Comparison of ENCODE assay signal across 13 cellular contexts in the genomic region with DNA sequence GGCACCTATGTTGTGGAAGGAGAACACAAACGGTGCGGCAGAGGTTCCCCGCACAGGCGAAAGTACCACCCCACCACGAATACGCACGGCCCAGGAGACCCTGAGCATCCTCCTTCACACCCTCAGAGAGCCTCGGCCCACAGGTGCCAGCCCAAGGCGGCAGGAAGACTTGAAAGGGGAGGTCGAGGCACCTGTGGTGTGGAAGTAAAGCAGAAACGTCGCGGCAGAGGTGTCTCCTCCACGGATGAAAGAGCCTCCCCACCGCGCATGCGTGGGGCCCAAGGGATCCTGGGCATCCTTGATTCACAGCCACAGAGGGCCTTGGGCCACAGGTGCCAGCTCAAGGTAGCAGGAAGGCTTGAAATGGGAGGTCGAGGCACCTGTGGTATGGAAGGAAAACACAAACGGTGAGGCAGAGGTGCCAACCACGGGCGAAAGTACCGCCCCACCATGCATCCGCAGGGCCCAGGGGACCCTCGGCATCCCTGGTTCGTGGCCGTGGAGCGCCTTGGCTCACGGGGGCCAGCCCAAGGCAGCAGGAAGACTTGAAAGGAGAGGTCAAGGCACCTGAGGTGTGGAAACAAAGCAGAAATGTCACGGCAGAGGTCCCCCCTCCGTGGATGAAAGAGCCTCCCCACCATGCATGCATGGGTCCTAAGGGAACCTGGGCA.
DNase-seq lines count a peak whose midpoint lies in the region; ATAC-seq and TF ChIP-seq lines count a peak whose summit lies in the region.
"Had no signal": no experiment of that assay in that cellular context is flagged by ENCODE, and none has a peak within 500 bp of the region (broad histone marks: within the 10 kb centered on the region; RNA-seq: fewer than 3 reads in every experiment).

No MANE protein-coding gene starts in this region.

- H3K4me3 ChIP-seq in right cardiac atrium (ENCODE audit: low read length): no peak overlapping the region
- H3K4me3 ChIP-seq in PC-3 (ENCODE audit: low read length): no peak overlapping the region
- H3K4me3 ChIP-seq: neural progenitor cell had no signal

- CTCF ChIA-PET in activated CD8-positive, alpha-beta memory T cell treated with anti-CD3 and anti-CD28 coated beads, Interleukin-2, amount 10 ng/mL, durations not matched to agents 7 days and 5 days (lab: Charles Lee): no interaction called here
- CTCF ChIA-PET in PC-3 (lab: Charles Lee): no interaction called here

- no peaks in the 10 kb centered on the region for H3K9me3 ChIP-seq in right cardiac atrium (ENCODE audit: control insufficient read depth, low read length)
- H3K9me3 ChIP-seq in PC-3 (ENCODE audit: low read length): no peaks in the 10 kb centered on the region

- intact Hi-C loops in right cardiac atrium (cut with DNase I) (no loop called here), PC-3 (cut with micrococcal nuclease) (no loop called here)

- no peak overlapping the region for H3K27ac ChIP-seq in right cardiac atrium (ENCODE audit: low read length)
- H3K27ac ChIP-seq in PC-3 (ENCODE audit: low read length): no peak overlapping the region
- H3K27ac ChIP-seq: 22Rv1, neural progenitor cell had no signal

- no peaks in the 10 kb centered on the region for H3K27me3 ChIP-seq in right cardiac atrium (ENCODE audit: control insufficient read depth, insufficient read depth)
- peaks cover 33% of the 10 kb centered on the region for H3K27me3 ChIP-seq in PC-3 (ENCODE audit: low read length)
- H3K27me3 ChIP-seq: neural progenitor cell had no signal

- H3K4me1 ChIP-seq in right cardiac atrium (ENCODE audit: control insufficient read depth, insufficient read depth, low read length) (no peaks in the 10 kb centered on the region), PC-3 (ENCODE audit: insufficient read depth, low read length) (no peaks in the 10 kb centered on the region)
- H3K4me1 ChIP-seq: neural progenitor cell had no signal

- no peak overlapping the region for H3K9ac ChIP-seq in PC-3 (ENCODE audit: low read length)
- H3K9ac ChIP-seq: neural progenitor cell had no signal

- no peaks in the 10 kb centered on the region for H4K20me1 ChIP-seq in PC-3 (ENCODE audit: low read length)

- no peak overlapping the region for H2AFZ ChIP-seq in PC-3 (ENCODE audit: low read length)
- H2AFZ ChIP-seq: neural progenitor cell had no signal

- no peaks in the 10 kb centered on the region for H3K9me2 ChIP-seq in PC-3 (replicated peaks; ENCODE audit: low read length)

- BruUV-seq in PC-3 (replicated peaks; lab: Mats Ljungman, UMichigan): no TSS peak

- no peak for TF ChIP-seq CTCF in PC-3 (conservative IDR thresholded peaks at IDR 0.05; ENCODE audit: low read depth, low read length)

- H3K4me3 Mint-ChIP-seq in activated CD8-positive, alpha-beta memory T cell treated with anti-CD3 and anti-CD28 coated beads, Interleukin-2, amount 10 ng/mL, durations not matched to agents 7 days and 5 days: no peak overlapping the region
- no peak overlapping the region for H3K4me3 Mint-ChIP-seq in stimulated activated naive B cell treated with anti-CD40 and anti-IgM and Interleukin-4, amounts not matched to agents 10 μg/mL and 1 μg/mL and 100 μg/mL, for 72 hours
- H3K4me3 Mint-ChIP-seq: neural progenitor cell had no signal

- ATAC-seq in activated CD8-positive, alpha-beta memory T cell treated with anti-CD3 and anti-CD28 coated beads, Interleukin-2, amount 10 ng/mL, durations not matched to agents 7 days and 5 days: no peak
- ATAC-seq in right cardiac atrium (no peak), PC-3 (no peak), HG02885 (IDR thresholded peaks at IDR 0.05; ENCODE audit: poor library complexity, unreplicated experiment) (no peak), HG02759 (IDR thresholded peaks at IDR 0.05; ENCODE audit: unreplicated experiment) (no peak)
- ATAC-seq in stimulated activated naive B cell treated with anti-CD40 and anti-IgM and Interleukin-4, amounts not matched to agents 10 μg/mL and 1 μg/mL and 100 μg/mL, for 72 hours (replicated peaks): no peak

- H3K27me3 Mint-ChIP-seq in activated CD8-positive, alpha-beta memory T cell treated with anti-CD3 and anti-CD28 coated beads, Interleukin-2, amount 10 ng/mL, durations not matched to agents 7 days and 5 days: no peaks in the 10 kb centered on the region
- H3K27me3 Mint-ChIP-seq in stimulated activated naive B cell treated with anti-CD40 and anti-IgM and Interleukin-4, amounts not matched to agents 10 μg/mL and 1 μg/mL and 100 μg/mL, for 72 hours: no peaks in the 10 kb centered on the region

- POLR2A ChIA-PET in PC-3 (lab: Charles Lee; ENCODE audit: unreplicated experiment): no interaction called here

- DNase-seq in NCI-H748 (lab: John Stamatoyannopoulos, UW; ENCODE audit: unreplicated experiment) (peak; percentile 22), NCI-H748 treated with DMSO at 0.1 percent for 48 hours (lab: John Stamatoyannopoulos, UW) (no peak), right cardiac atrium (peak; percentile 6 to 32 (median 20)), PC-3 (no peak)
- peak; percentile 14 for DNase-seq in activated CD8-positive, alpha-beta memory T cell treated with anti-CD3 and anti-CD28 coated beads, Interleukin-2, amount 10 ng/mL, durations not matched to agents 7 days and 5 days
- DNase-seq in stimulated activated naive B cell treated with anti-CD40 and anti-IgM and Interleukin-4, amounts not matched to agents 10 μg/mL and 1 μg/mL and 100 μg/mL, for 72 hours: peak; percentile 0
- DNase-seq: cerebellar nuclear complex; NCI-H2081 treated with DMSO at 0.1 percent for 48 hours; stimulated activated CD4-positive, alpha-beta T cell treated with anti-CD3 and anti-CD28 coated beads, Interleukin-2, amount 100 ng/mL, for 48 hours had no signal

- H3K36me3 Mint-ChIP-seq in activated CD8-positive, alpha-beta memory T cell treated with anti-CD3 and anti-CD28 coated beads, Interleukin-2, amount 10 ng/mL, durations not matched to agents 7 days and 5 days: peaks cover 3% of the 10 kb centered on the region
- peaks cover 8 to 12% of the 10 kb centered on the region in 2 donors for H3K36me3 Mint-ChIP-seq in stimulated activated naive B cell treated with anti-CD40 and anti-IgM and Interleukin-4, amounts not matched to agents 10 μg/mL and 1 μg/mL and 100 μg/mL, for 72 hours
- H3K36me3 Mint-ChIP-seq: neural progenitor cell had no signal

- WGBS in right cardiac atrium: 71% methylated on average over 30 of the region's 30 CpGs

- H3F3A ChIP-seq in PC-3 (ENCODE audit: low read length, unreplicated experiment): no peaks in the 10 kb centered on the region

- H3K9me3 Mint-ChIP-seq in activated CD8-positive, alpha-beta memory T cell treated with anti-CD3 and anti-CD28 coated beads, Interleukin-2, amount 10 ng/mL, durations not matched to agents 7 days and 5 days (ENCODE audit: low read depth): peaks cover 16% of the 10 kb centered on the region
- H3K9me3 Mint-ChIP-seq in stimulated activated naive B cell treated with anti-CD40 and anti-IgM and Interleukin-4, amounts not matched to agents 10 μg/mL and 1 μg/mL and 100 μg/mL, for 72 hours: peaks cover 40 to 53% of the 10 kb centered on the region in 2 donors

- H3K27ac Mint-ChIP-seq in activated CD8-positive, alpha-beta memory T cell treated with anti-CD3 and anti-CD28 coated beads, Interleukin-2, amount 10 ng/mL, durations not matched to agents 7 days and 5 days: no peak overlapping the region
- no peak overlapping the region for H3K27ac Mint-ChIP-seq in stimulated activated naive B cell treated with anti-CD40 and anti-IgM and Interleukin-4, amounts not matched to agents 10 μg/mL and 1 μg/mL and 100 μg/mL, for 72 hours
- H3K27ac Mint-ChIP-seq: neural progenitor cell had no signal

- H3K79me2 ChIP-seq in PC-3 (ENCODE audit: low read length): no peaks in the 10 kb centered on the region

- H3K36me3 ChIP-seq in PC-3 (ENCODE audit: low read depth, low read length): no peaks in the 10 kb centered on the region
- H3K36me3 ChIP-seq: neural progenitor cell had no signal

- H3K4me1 Mint-ChIP-seq in activated CD8-positive, alpha-beta memory T cell treated with anti-CD3 and anti-CD28 coated beads, Interleukin-2, amount 10 ng/mL, durations not matched to agents 7 days and 5 days: no peaks in the 10 kb centered on the region
- no peaks in the 10 kb centered on the region for H3K4me1 Mint-ChIP-seq in stimulated activated naive B cell treated with anti-CD40 and anti-IgM and Interleukin-4, amounts not matched to agents 10 μg/mL and 1 μg/mL and 100 μg/mL, for 72 hours
- H3K4me1 Mint-ChIP-seq: neural progenitor cell had no signal

- H3K4me2 ChIP-seq in PC-3 (ENCODE audit: low read length): no peak overlapping the region
- H3K4me2 ChIP-seq: neural progenitor cell had no signal

Comparison
In these comparisons a context has a peak if more than half of its experiments do, and no peak if none do; other contexts are left out.
1. DNase-seq: peak in NCI-H748 (single experiment), activated CD8-positive, alpha-beta memory T cell treated with anti-CD3 and anti-CD28 coated beads, Interleukin-2, amount 10 ng/mL, durations not matched to agents 7 days and 5 days (single experiment), right cardiac atrium (3 of 3) and stimulated activated naive B cell treated with anti-CD40 and anti-IgM and Interleukin-4, amounts not matched to agents 10 μg/mL and 1 μg/mL and 100 μg/mL, for 72 hours (single experiment); none in NCI-H748 treated with DMSO at 0.1 percent for 48 hours (single experiment) and PC-3 (single experiment).